Comparison of ENCODE assay signal across 22 cellular contexts in genomic region chr14:102723650-102724049, GRCh38. TPM values are rescaled to one million over a fixed set of nuclear protein-coding genes. Genes with fewer than 3 reads are reported as not detected.
DNase-seq lines count a peak whose midpoint lies in the region; ATAC-seq and TF ChIP-seq lines count a peak whose summit lies in the region.
"Had no signal": no experiment of that assay in that cellular context is flagged by ENCODE, and none has a peak within 500 bp of the region (broad histone marks: within the 10 kb centered on the region; RNA-seq: fewer than 3 reads in every experiment).

No MANE protein-coding gene starts in this region.

- no peak for ATAC-seq in GM23338
- ATAC-seq in GM19452 (IDR thresholded peaks at IDR 0.05; ENCODE audit: unreplicated experiment), result no peak
- no peak for ATAC-seq in HG02588 (IDR thresholded peaks at IDR 0.05; ENCODE audit: unreplicated experiment)
- ATAC-seq: A549, Panc1 had no signal

- 0 out of 2 replicates have a peak overlapping the region, but pooled peaks have one; percentile 45 for H3K4me2 ChIP-seq in GM23338
- H3K4me2 ChIP-seq: A549, KMS-11 had no signal

- H3K4me3 Mint-ChIP-seq in GM23338, result no peak overlapping the region
- H3K4me3 Mint-ChIP-seq: CD4-positive, CD25-positive, alpha-beta regulatory T cell had no signal

- peaks cover 12% of the 10 kb centered on the region; the same call in 1 of the 2 replicates for H4K20me1 ChIP-seq in GM23338 (replicated peaks; ENCODE audit: insufficient read depth)

- no peak overlapping the region for H3K4me3 ChIP-seq in GM23338
- H3K4me3 ChIP-seq: A549, HAP-1 had no signal

- H3K36me3 ChIP-seq in GM23338 (ENCODE audit: insufficient read depth), result peaks cover 9% of the 10 kb centered on the region; the same call in 1 of the 2 replicates

- H2AFZ ChIP-seq in GM23338, result no peak overlapping the region

- no peaks in the 10 kb centered on the region for H3K27me3 Mint-ChIP-seq in GM23338 (ENCODE audit: insufficient read depth, low read depth, poor library complexity)
- H3K27me3 Mint-ChIP-seq: CD4-positive, CD25-positive, alpha-beta regulatory T cell had no signal

- peaks cover 26% of the 10 kb centered on the region for H3K4me1 ChIP-seq in GM23338 (ENCODE audit: insufficient read depth)
- H3K4me1 ChIP-seq: A549 had no signal

- H3K4me1 Mint-ChIP-seq in GM23338, result peaks cover 14% of the 10 kb centered on the region

- H3K9me2 ChIP-seq in GM23338 (ENCODE audit: insufficient read depth), result no peaks in the 10 kb centered on the region

- H3K36me3 Mint-ChIP-seq in GM23338 (ENCODE audit: low read depth), result peaks cover 60% of the 10 kb centered on the region

- H3K27ac Mint-ChIP-seq in GM23338, result no peak overlapping the region

- DNase-seq in GM23338 (ENCODE audit: low spot score) (no peak), cerebellar cortex (ENCODE audit: low spot score) (peak; percentile 82), globus pallidus (ENCODE audit: low spot score) (peak; percentile 43), pons (ENCODE audit: low spot score) (peak; percentile 57), NCI-H2029 (lab: John Stamatoyannopoulos, UW) (no peak)
- no peak for DNase-seq in stimulated activated CD4-positive, alpha-beta T cell treated with anti-CD3 and anti-CD28 coated beads, Interleukin-4, amount 100 ng/mL, for 24 hours
- DNase-seq: CD4-positive, CD25-positive, alpha-beta regulatory T cell; DMS79; IMR-90; NCI-H1092 treated with DMSO at 0.1 percent for 48 hours; NCI-H1436 treated with DMSO at 0.1 percent for 48 hours; NCI-H1930; NCI-H226; NCI-H510A treated with DMSO at 0.1 percent for 48 hours; NCI-H748 treated with DMSO at 0.1 percent for 48 hours; NK-92 treated with Interleukin-12 subunit alpha and Interleukin-12 subunit beta, amount 100 ng/mL, for 24 hours had no signal

- TF ChIP-seq CTCF in GM23338 (conservative IDR thresholded peaks at IDR 0.05; ENCODE audit: low read depth in 2 of 2), result no peak

- H3K27ac ChIP-seq in GM23338 (ENCODE audit: low read depth), result peak overlapping the region; percentile 64
- H3K27ac ChIP-seq: A549, KMS-11 had no signal

- H3K9me3 Mint-ChIP-seq in GM23338, result no peaks in the 10 kb centered on the region
- H3K9me3 Mint-ChIP-seq: CD4-positive, CD25-positive, alpha-beta regulatory T cell had no signal

- no peaks in the 10 kb centered on the region for H3F3A ChIP-seq in GM23338 (replicated peaks; ENCODE audit: low read depth)

- no peaks in the 10 kb centered on the region for H3K79me2 ChIP-seq in GM23338 (replicated peaks; ENCODE audit: insufficient read depth)

- no peaks in the 10 kb centered on the region for H3K27me3 ChIP-seq in GM23338 (ENCODE audit: insufficient read depth)

TF ChIP-seq in GM23338, 12 proteins besides CTCF, POLR2A, EP300 and RAD21:
- TF ChIP-seq NANOG (IDR thresholded peaks at IDR 0.05; ENCODE audit: borderline replicate concordance), result no peak
- no peak for TF ChIP-seq EZH2phosphoT487 (IDR thresholded peaks at IDR 0.05; ENCODE audit: unreplicated experiment)
- no peak for TF ChIP-seq ZNF331 (CRISPR knock-in tag; IDR thresholded peaks at IDR 0.05; ENCODE audit: low read depth)
- no peak for TF ChIP-seq EZH2 (IDR thresholded peaks at IDR 0.05; ENCODE audit: low read depth, unreplicated experiment)
TF ChIP-seq in GM23338: peak in this region for 0.

RNA-seq across cellular contexts. Expression of gene TRAF3, which starts 53.6 kb away (rescaled TPM):
- total RNA-seq in GM23338 (2014; rRNA removed; shearing (Covaris generic)), result 9.3 and 10.8 TPM in 2 replicates
- polyA plus RNA-seq in GM23338 (2016; fragmentation: Nextera tagmentation; extraction: Ambion mirVana), result 3.5 and 3.7 TPM in 2 replicates

Comparison
In these comparisons a context has a peak if more than half of its experiments do, and no peak if none do; other contexts are left out.
1. DNase-seq: peak in cerebellar cortex (single experiment), globus pallidus (single experiment) and pons (single experiment); none in GM23338 (single experiment), NCI-H2029 (single experiment) and stimulated activated CD4-positive, alpha-beta T cell treated with anti-CD3 and anti-CD28 coated beads, Interleukin-4, amount 100 ng/mL, for 24 hours (single experiment).